Comparison of ENCODE assay signal across 11 cellular contexts in genomic region chr3:10116928-10117327, GRCh38. TPM values are rescaled to one million over a fixed set of nuclear protein-coding genes. Genes with fewer than 3 reads are reported as not detected.
DNase-seq lines count a peak whose midpoint lies in the region; TF ChIP-seq lines count a peak whose summit lies in the region.
"Had no signal": no experiment of that assay in that cellular context is flagged by ENCODE, and none has a peak within 500 bp of the region (broad histone marks: within the 10 kb centered on the region; RNA-seq: fewer than 3 reads in every experiment).

No MANE protein-coding gene starts in this region.

- no peaks in the 10 kb centered on the region for H4K20me1 ChIP-seq in KMS-11 (ENCODE audit: insufficient read depth)
- no peaks in the 10 kb centered on the region for H4K20me1 ChIP-seq in mammary epithelial cell (ENCODE audit: insufficient read depth, low read length)

- in situ Hi-C loops in mammary epithelial cell (cut with MboI; ENCODE audit: low sequenced_read_pairs in 2 of 2): no loop called here

- CTCF ChIA-PET in Calu3 (lab: Charles Lee): no interaction called here
- CTCF ChIA-PET in mammary epithelial cell (lab: Charles Lee; ENCODE audit: low non-redundant PET): no interaction called here

- H3K9ac ChIP-seq in KMS-11 (no peak overlapping the region), mammary epithelial cell (ENCODE audit: insufficient read depth, low read length) (no peak overlapping the region)

- H3K27me3 Mint-ChIP-seq in Calu3 (ENCODE audit: unreplicated experiment) (no peaks in the 10 kb centered on the region), neural crest cell (ENCODE audit: low read depth) (peaks cover 1% of the 10 kb centered on the region)

- no peaks in the 10 kb centered on the region for H3K4me1 Mint-ChIP-seq in Calu3 (ENCODE audit: low read depth, unreplicated experiment)
- H3K4me1 Mint-ChIP-seq in neural crest cell: peaks cover 17% of the 10 kb centered on the region

- no peaks in the 10 kb centered on the region for H3K27me3 ChIP-seq in KMS-11 (ENCODE audit: insufficient read depth, low read depth)
- no peaks in the 10 kb centered on the region for H3K27me3 ChIP-seq in mammary epithelial cell (ENCODE audit: insufficient read depth, low read length)

- H3K4me2 ChIP-seq in KMS-11 (peak overlapping the region; percentile 83; the same call in 1 of the 2 replicates), mammary epithelial cell (ENCODE audit: insufficient read depth, low read depth, low read length) (peak overlapping the region; percentile 79)

- no peak for DNase-seq in Calu3
- no peak for DNase-seq in mammary epithelial cell
- DNase-seq in neural crest cell (ENCODE audit: low read depth, low spot score): no peak
- no peak for DNase-seq in LoVo (ENCODE audit: low spot score)
- DNase-seq in lower leg skin (ENCODE audit: low spot score in 2 of 2): no peak
- DNase-seq in T1000 (lab: John Stamatoyannopoulos, UW): no peak
- DNase-seq in stimulated activated CD4-positive, alpha-beta T cell treated with anti-CD3 and anti-CD28 coated beads, Interleukin-2, amount 100 ng/mL, for 48 hours: no peak
- DNase-seq: GDM1, NCI-H1930 had no signal

- H3K4me3 Mint-ChIP-seq in Calu3 (ENCODE audit: low read depth, unreplicated experiment) (peak overlapping the region; percentile 99), neural crest cell (peak overlapping the region; percentile 99)

- H3K4me1 ChIP-seq in KMS-11 (ENCODE audit: low read depth, poor library complexity, severe bottlenecking) (peaks cover 15% of the 10 kb centered on the region), mammary epithelial cell (ENCODE audit: insufficient read depth, low read length) (peaks cover 8% of the 10 kb centered on the region)

- H3K9me3 ChIP-seq in mammary epithelial cell (replicated peaks; ENCODE audit: insufficient read depth, low read length): no peaks in the 10 kb centered on the region

- no TSS peak for BruUV-seq in Calu3 (replicated peaks; lab: Mats Ljungman, UMichigan)
- BruUV-seq in mammary epithelial cell (replicated peaks; lab: Mats Ljungman, UMichigan): no TSS peak

- H3K36me3 Mint-ChIP-seq in Calu3 (ENCODE audit: insufficient read depth, unreplicated experiment) (peaks cover 31% of the 10 kb centered on the region), neural crest cell (ENCODE audit: low read depth) (no peaks in the 10 kb centered on the region)

- peaks cover 36% of the 10 kb centered on the region for H3K79me2 ChIP-seq in KMS-11 (ENCODE audit: insufficient read depth, low read depth)
- peaks cover 63% of the 10 kb centered on the region for H3K79me2 ChIP-seq in mammary epithelial cell (ENCODE audit: insufficient read depth, low read length)

- H3K4me3 ChIP-seq in KMS-11 (IDR thresholded peaks at IDR 0.05; ENCODE audit: insufficient read depth, low read depth, low read length): no peak overlapping the region
- H3K4me3 ChIP-seq in mammary epithelial cell (replicated peaks in 1 of 3; ENCODE audit: insufficient read depth in 1 of 3, low read depth in 2 of 3, low read length in 3 of 3): peak overlapping the region in 1 of 3 experiments; percentile 88
- H3K4me3 ChIP-seq in lower leg skin (ENCODE audit: low read depth, poor library complexity, severe bottlenecking): no peak overlapping the region

- H2AFZ ChIP-seq in KMS-11 (ENCODE audit: low read depth): no peak overlapping the region
- no peak overlapping the region for H2AFZ ChIP-seq in mammary epithelial cell (ENCODE audit: low read depth, low read length)

- H3K9me3 Mint-ChIP-seq in Calu3 (ENCODE audit: low read depth, unreplicated experiment): no peaks in the 10 kb centered on the region
- H3K9me3 Mint-ChIP-seq in neural crest cell: no peaks in the 10 kb centered on the region

- H3K27ac Mint-ChIP-seq in Calu3 (ENCODE audit: unreplicated experiment): no peak overlapping the region
- H3K27ac Mint-ChIP-seq in neural crest cell (ENCODE audit: unreplicated experiment): no peak overlapping the region

- no peak for TF ChIP-seq CTCF in Calu3 (IDR thresholded peaks at IDR 0.05; ENCODE audit: unreplicated experiment)
- TF ChIP-seq CTCF in KMS-11 (conservative IDR thresholded peaks at IDR 0.05; ENCODE audit: low read depth, low read length): no peak
- no peak for TF ChIP-seq CTCF in mammary epithelial cell (conservative IDR thresholded peaks at IDR 0.05 in 1 of 2, IDR thresholded peaks at IDR 0.05 in 1 of 2; ENCODE audit: extremely low read depth in 1 of 2, insufficient read depth in 1 of 2, low read depth in 1 of 2, low read length in 2 of 2)
- no peak for TF ChIP-seq CTCF in neural crest cell (conservative IDR thresholded peaks at IDR 0.05)
- no peak for TF ChIP-seq CTCF in lower leg skin (IDR thresholded peaks at IDR 0.05)

- dilution Hi-C loops in mammary epithelial cell (cut with HindIII; ENCODE audit: low sequenced_read_pairs): loop anchor here (5.0 to 10.0 kb wide), 2 partner anchors 45 to 128 kb away; partner anchors contain the start of genes IRAK2 and TATDN2

- TF ChIP-seq POLR2A in lower leg skin (IDR thresholded peaks at IDR 0.05): no peak

- intact Hi-C loops in Calu3 (cut with micrococcal nuclease; ENCODE audit: unreplicated experiment): no loop called here
- intact Hi-C loops in mammary epithelial cell (cut with micrococcal nuclease): no loop called here
- intact Hi-C loops in lower leg skin (cut with DNase I; ENCODE audit: low total_unique reads): no loop called here

- 97% methylated on average over 4 of the region's 4 CpGs for WGBS in mammary epithelial cell (ENCODE audit: low coverage, missing lambda C conversion rate)
- WGBS in lower leg skin, 2 donors: 84 to 86% methylated on average over 4 of the region's 4 CpGs

- no peaks in the 10 kb centered on the region for H3K36me3 ChIP-seq in KMS-11 (ENCODE audit: insufficient read depth)
- H3K36me3 ChIP-seq in mammary epithelial cell (ENCODE audit: insufficient read depth, low read length): peaks cover 7% of the 10 kb centered on the region

- H3K27ac ChIP-seq in KMS-11 (no peak overlapping the region), mammary epithelial cell (ENCODE audit: insufficient read depth, low read depth, low read length) (no peak overlapping the region)

RNA-seq across cellular contexts. Expression of gene BRK1, which starts 1.5 kb away (rescaled TPM):
- total RNA-seq in Calu3 (2022): 120 and 126 TPM in 2 replicates
- total RNA-seq in mammary epithelial cell: 100 to 1,000 TPM in 1 of 2 donors, 10 to 100 TPM in 1; 80.4 to 134 TPM
- 236 TPM for polyA plus RNA-seq in mammary epithelial cell
- 112 TPM for polyA minus RNA-seq in mammary epithelial cell
- 125 and 138 TPM in 2 replicates for total RNA-seq in neural crest cell
- total RNA-seq in lower leg skin: 100 to 1,000 TPM in 2 of 4 donors, 10 to 100 TPM in 2; 48.0 to 111 (median 78.7) TPM

RNA-seq across cellular contexts. Expression of gene FANCD2OS, which starts 8.9 kb away (rescaled TPM):
- total RNA-seq in Calu3 (2022): not detected in 2 replicates
- not detected for total RNA-seq in mammary epithelial cell
- polyA plus RNA-seq in mammary epithelial cell: not detected
- not detected for polyA minus RNA-seq in mammary epithelial cell
- total RNA-seq in neural crest cell: not detected in 2 replicates
- total RNA-seq in lower leg skin: not detected
- total RNA-seq: T-helper 1 cell treated with Interleukin-12 subunit alpha and Interleukin-12 subunit beta and Interleukin-4 antibody, amounts not matched to agents 30 ng/mL and 1 ng/mL, for 36 hours had no signal

RNA-seq across cellular contexts. Expression of gene VHL, which starts 24.6 kb away (rescaled TPM):
- total RNA-seq in Calu3 (2022): 49.0 and 50.4 TPM in 2 replicates
- 10 to 100 TPM; 34.3 to 37.5 TPM for total RNA-seq in mammary epithelial cell
- 9.8 TPM for polyA plus RNA-seq in mammary epithelial cell
- polyA minus RNA-seq in mammary epithelial cell: 38.7 TPM
- total RNA-seq in neural crest cell: 80.1 and 80.8 TPM in 2 replicates
- total RNA-seq in lower leg skin: 10 to 100 TPM; 33.0 to 38.9 (median 36.4) TPM

RNA-seq across cellular contexts. Expression of gene IRAK2, which starts 47.8 kb away (rescaled TPM):
- total RNA-seq in Calu3 (2022) (25.5 and 31.6 TPM in 2 replicates), mammary epithelial cell (10 to 100 TPM in 1 of 2 donors, 1 to 10 TPM in 1; 2.5 to 16.9 TPM), neural crest cell (0.39 and 0.44 TPM in 2 replicates), lower leg skin (10 to 100 TPM in 2 of 4 donors, 1 to 10 TPM in 2; 7.0 to 15.0 (median 11.4) TPM)
- polyA plus RNA-seq in mammary epithelial cell: 7.9 TPM
- 6.2 TPM for polyA minus RNA-seq in mammary epithelial cell
